Comparison of ENCODE assay signal across 17 cellular contexts in the genomic region with DNA sequence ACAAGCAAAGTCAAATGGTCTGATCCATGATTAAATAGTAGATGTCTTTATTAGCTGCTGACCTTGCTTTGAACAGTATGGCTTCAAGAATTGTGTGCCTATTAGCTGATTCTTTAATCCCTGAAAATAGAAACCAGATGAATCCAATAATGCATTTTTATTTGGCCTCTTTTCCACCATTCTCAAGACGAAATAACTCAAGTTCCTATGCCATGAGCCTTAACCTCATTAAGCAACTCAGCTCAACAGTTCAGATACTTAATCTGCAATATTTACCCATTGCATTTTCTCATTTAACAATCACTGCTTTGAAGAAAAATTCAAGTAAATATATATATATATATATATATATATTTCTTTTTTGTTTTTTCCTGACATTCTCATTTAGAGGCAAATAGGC.
DNase-seq lines count a peak whose midpoint lies in the region.
"Had no signal": no experiment of that assay in that cellular context is flagged by ENCODE, and none has a peak within 500 bp of the region (broad histone marks: within the 10 kb centered on the region; RNA-seq: fewer than 3 reads in every experiment).

No MANE protein-coding gene starts in this region.

- peaks cover 35% of the 10 kb centered on the region for H3K4me1 ChIP-seq in adipocyte (ENCODE audit: control insufficient read depth, insufficient read depth, low read length)
- H3K4me1 ChIP-seq in skeletal muscle tissue (ENCODE audit: control insufficient read depth in 3 of 3, insufficient read depth in 3 of 3, low read length in 3 of 3) = peaks cover 0 to 6% (median 4%) of the 10 kb centered on the region in 3 donors
- H3K4me1 ChIP-seq: HAP-1 had no signal

- H3K9me3 ChIP-seq in adipocyte (ENCODE audit: control insufficient read depth, low read length) (no peaks in the 10 kb centered on the region), skeletal muscle tissue (ENCODE audit: control insufficient read depth in 3 of 3, low read length in 3 of 3) (no peaks in the 10 kb centered on the region)
- H3K9me3 ChIP-seq: HAP-1 had no signal

- peak overlapping the region; percentile 45 for H3K27ac ChIP-seq in skeletal muscle tissue (ENCODE audit: low read depth, low read length)

- no peaks in the 10 kb centered on the region for H3K27me3 ChIP-seq in adipocyte (replicated peaks; ENCODE audit: control insufficient read depth, insufficient read depth, low read length)
- H3K27me3 ChIP-seq in skeletal muscle tissue (ENCODE audit: control insufficient read depth in 3 of 3, insufficient read depth in 3 of 3, low read length in 3 of 3) = no peaks in the 10 kb centered on the region

- H3K9ac ChIP-seq in adipocyte (ENCODE audit: low read length) = no peak overlapping the region
- H3K9ac ChIP-seq in skeletal muscle tissue (ENCODE audit: low read depth in 1 of 3, low read length in 3 of 3) = no peak overlapping the region

- intact Hi-C loops in head of caudate nucleus (cut with DNase I) = no loop called here

- H3K36me3 ChIP-seq in adipocyte (ENCODE audit: control insufficient read depth, insufficient read depth, low read length, severe bottlenecking) (no peaks in the 10 kb centered on the region), skeletal muscle tissue (ENCODE audit: control insufficient read depth in 3 of 3, insufficient read depth in 3 of 3, low read length in 3 of 3) (no peaks in the 10 kb centered on the region)
- H3K36me3 ChIP-seq: HAP-1 had no signal

- DNase-seq in AG20443 (ENCODE audit: low spot score) (peak; percentile 48), adipocyte (ENCODE audit: low read depth) (peak; percentile 57), fibroblast of peridontal ligament (ENCODE audit: extremely low read depth) (peak; percentile 76), NCI-H82 treated with DMSO at 0.1 percent for 48 hours (lab: John Stamatoyannopoulos, UW; ENCODE audit: unreplicated experiment) (no peak), SKM-1 treated with dmso at 0.1 percent for 144 hours (lab: John Stamatoyannopoulos, UW; ENCODE audit: unreplicated experiment) (no peak), head of caudate nucleus (no peak)
- DNase-seq: ACHN, C1 segment of cervical spinal cord, DMS153, EL, NCI-H1417, NCI-H1930, NCI-H2171 treated with DMSO at 0.1 percent for 48 hours, NCI-H510A treated with DMSO at 0.1 percent for 48 hours, SIG-M5 had no signal

- no peak overlapping the region for H3K4me3 ChIP-seq in adipocyte (ENCODE audit: low read length)
- no peak overlapping the region for H3K4me3 ChIP-seq in skeletal muscle tissue (ENCODE audit: low read length in 3 of 3)
- H3K4me3 ChIP-seq: HAP-1 had no signal

Comparison
In these comparisons a context has a peak if more than half of its experiments do, and no peak if none do; other contexts are left out.
1. DNase-seq: peak in AG20443 (single experiment), adipocyte (single experiment) and fibroblast of peridontal ligament (single experiment); none in NCI-H82 treated with DMSO at 0.1 percent for 48 hours (single experiment), SKM-1 treated with dmso at 0.1 percent for 144 hours (single experiment) and head of caudate nucleus (0 of 42).